8 cellular contexts compared by ENCODE assay signal in the genomic region with DNA sequence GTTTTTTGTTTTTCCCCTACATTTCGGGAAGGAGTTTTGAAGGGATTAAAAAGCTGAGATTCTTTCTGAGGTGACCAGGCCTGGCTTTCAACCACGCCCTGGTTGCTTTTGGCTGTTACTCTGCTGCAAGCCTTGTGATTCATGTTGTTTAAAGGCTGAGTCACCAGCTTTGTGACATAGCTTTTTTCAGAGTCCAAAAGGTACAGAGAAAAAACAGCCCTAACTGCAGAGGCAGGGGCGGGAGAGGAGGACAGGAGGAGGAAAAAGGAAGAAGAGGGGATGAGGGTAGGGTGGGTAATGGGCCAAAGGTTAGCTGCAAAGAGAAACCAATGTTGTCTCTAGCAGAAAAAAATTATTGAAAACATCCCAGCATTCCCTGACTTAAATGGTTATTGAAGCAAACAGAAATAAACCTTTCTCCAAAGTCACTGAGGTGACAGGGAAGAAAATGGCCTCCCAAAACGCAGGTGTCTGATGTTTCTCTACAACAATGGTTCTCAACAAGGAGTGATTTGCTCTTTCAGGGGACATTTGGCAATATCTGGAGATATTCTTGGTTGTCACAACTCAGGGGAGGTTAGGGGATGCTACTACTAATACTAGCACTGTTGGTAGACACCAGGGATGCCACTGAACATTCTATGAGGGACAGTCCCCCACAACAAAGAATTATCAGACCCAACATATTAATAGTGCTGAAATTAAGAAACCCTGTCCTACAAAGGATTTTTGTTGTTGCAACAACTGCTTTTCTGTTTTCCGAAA. TPM values are rescaled to one million over a fixed set of nuclear protein-coding genes. Genes with fewer than 3 reads are reported as not detected.
DNase-seq lines count a peak whose midpoint lies in the region; ATAC-seq and TF ChIP-seq lines count a peak whose summit lies in the region.

No MANE protein-coding gene starts in this region.

- H3K4me3 ChIP-seq in AG09309 (ENCODE audit: control insufficient read depth, low read depth, low read length) (peak overlapping the region; percentile 35), adipocyte (ENCODE audit: low read length) (peak overlapping the region; percentile 99), right atrium auricular region (peak overlapping the region; percentile 19 to 78), sigmoid colon (peak overlapping the region; percentile 3 to 98 (median 94))
- H3K4me3 ChIP-seq in Jurkat, Clone E6-1 (ENCODE audit: low read length): peak overlapping the region; percentile 99

- intact Hi-C loops in sigmoid colon (cut with DNase I): loop anchor here (10.0 kb wide), 1 partner anchor 532 kb away; no protein-coding TSS in a partner anchor

- H3K27ac ChIP-seq in right atrium auricular region (peak overlapping the region; percentile 100), sigmoid colon (peak overlapping the region; percentile 93 to 100 (median 98))

- H3K4me1 ChIP-seq in adipocyte (ENCODE audit: control insufficient read depth, insufficient read depth, low read length) (peaks cover 28% of the 10 kb centered on the region), right atrium auricular region (peaks cover 0 to 69% of the 10 kb centered on the region in 2 donors), sigmoid colon (peaks cover 5 to 56% (median 48%) of the 10 kb centered on the region in 4 donors)

- peak overlapping the region; percentile 100 for H3K9ac ChIP-seq in adipocyte (ENCODE audit: low read length)

- ATAC-seq in GM18520 (IDR thresholded peaks at IDR 0.05; ENCODE audit: unreplicated experiment): no peak

- peak; percentile 50 to 95 (median 62) for TF ChIP-seq EP300 in sigmoid colon (IDR thresholded peaks at IDR 0.05)

- peak; percentile 12 to 58 for TF ChIP-seq POLR2A in sigmoid colon (IDR thresholded peaks at IDR 0.05)

- H3K36me3 ChIP-seq in adipocyte (ENCODE audit: control insufficient read depth, insufficient read depth, low read length, severe bottlenecking) (peaks cover 16% of the 10 kb centered on the region), right atrium auricular region (peaks cover 25% of the 10 kb centered on the region), sigmoid colon (peaks cover 3 to 19% (median 10%) of the 10 kb centered on the region in 4 donors)

- H3K9me3 ChIP-seq in adipocyte (ENCODE audit: control insufficient read depth, low read length) (no peaks in the 10 kb centered on the region), right atrium auricular region (no peaks in the 10 kb centered on the region), sigmoid colon (no peaks in the 10 kb centered on the region)

- 3 to 24% methylated on average over 5 of the region's 5 CpGs for WGBS in sigmoid colon, 2 donors

- no peaks in the 10 kb centered on the region for H3K27me3 ChIP-seq in adipocyte (replicated peaks; ENCODE audit: control insufficient read depth, insufficient read depth, low read length)
- H3K27me3 ChIP-seq in right atrium auricular region: no peaks in the 10 kb centered on the region
- H3K27me3 ChIP-seq in sigmoid colon: no peaks in the 10 kb centered on the region

- TF ChIP-seq CTCF in AG09309 (IDR thresholded peaks at IDR 0.05; ENCODE audit: control insufficient read depth, insufficient read depth, low read depth, low read length, missing control alignments) (no peak), right atrium auricular region (IDR thresholded peaks at IDR 0.05) (no peak), sigmoid colon (IDR thresholded peaks at IDR 0.05) (no peak)

- peak; percentile 77 for DNase-seq in AG09309 (ENCODE audit: low read depth)
- DNase-seq in Jurkat, Clone E6-1 (ENCODE audit: low read depth, low spot score): peak; percentile 39
- DNase-seq in adipocyte (ENCODE audit: low read depth): peak; percentile 96
- peak; percentile 92 for DNase-seq in right atrium auricular region (ENCODE audit: low spot score)
- peak; percentile 92 for DNase-seq in sigmoid colon
- no peak for DNase-seq in SK-N-DZ (ENCODE audit: low spot score)
- DNase-seq in NCI-H748 treated with DMSO at 0.1 percent for 48 hours (lab: John Stamatoyannopoulos, UW): no peak

RNA-seq across cellular contexts. Expression of gene UBC, which starts 2.1 kb away (rescaled TPM):
- polyA plus RNA-seq in Jurkat, Clone E6-1 (2012; ENCODE audit: insufficient read depth, insufficient read length): 1,177 TPM
- total RNA-seq in right atrium auricular region: 1,000 to 10,000 TPM in 1 of 2 donors, 100 to 1,000 TPM in 1; 938 to 1,145 TPM
- 1,000 to 10,000 TPM; 1,126 to 1,785 (median 1,332) TPM for total RNA-seq in sigmoid colon
- 1,000 to 10,000 TPM; 1,056 to 1,508 (median 1,064) TPM for polyA plus RNA-seq in sigmoid colon
- polyA plus RNA-seq in SK-N-DZ (2014; cell fraction: cytosol; rRNA removed): 942 and 1,012 TPM in 2 replicates
- polyA plus RNA-seq in SK-N-DZ (2014; cell fraction: nucleus; rRNA removed): 520 and 534 TPM in 2 replicates

RNA-seq across cellular contexts. Expression of gene SCARB1, which starts 52.9 kb away (rescaled TPM):
- 33.0 TPM for polyA plus RNA-seq in Jurkat, Clone E6-1 (2012; ENCODE audit: insufficient read depth, insufficient read length)
- 10 to 100 TPM; 14.9 to 22.6 TPM for total RNA-seq in right atrium auricular region
- total RNA-seq in sigmoid colon: 10 to 100 TPM in 3 of 4 donors, 1 to 10 TPM in 1; 5.7 to 12.8 (median 10.8) TPM
- polyA plus RNA-seq in sigmoid colon: 10 to 100 TPM in 2 of 3 donors, 1 to 10 TPM in 1; 4.2 to 36.4 (median 16.2) TPM
- polyA plus RNA-seq in SK-N-DZ (2014; cell fraction: cytosol; rRNA removed): 24.3 and 28.7 TPM in 2 replicates
- polyA plus RNA-seq in SK-N-DZ (2014; cell fraction: nucleus; rRNA removed): 39.8 and 51.1 TPM in 2 replicates

Comparison
In these comparisons a context has a peak if more than half of its experiments do, and no peak if none do; other contexts are left out.
1. DNase-seq: peak in AG09309 (single experiment), Jurkat, Clone E6-1 (single experiment), adipocyte (single experiment), right atrium auricular region (single experiment) and sigmoid colon (single experiment); none in SK-N-DZ (single experiment) and NCI-H748 treated with DMSO at 0.1 percent for 48 hours (single experiment).
2. H3K4me3 ChIP-seq: peak in every context shown above with its lines; median percentile 99 in Jurkat, Clone E6-1; 99 in adipocyte; 94 in sigmoid colon; 48 in right atrium auricular region; 35 in AG09309.